8 cellular contexts compared by ENCODE assay signal in genomic region chr11:13962562-13963168, GRCh38. TPM values are rescaled to one million over a fixed set of nuclear protein-coding genes. Genes with fewer than 3 reads are reported as not detected.
DNase-seq lines count a peak whose midpoint lies in the region; ATAC-seq and TF ChIP-seq lines count a peak whose summit lies in the region.

Gene SPON1, plus strand, starts transcription at chr11:13962723. Its CDS starts 182 bp downstream, at chr11:13962905.

- H3K9me2 ChIP-seq in hepatocyte (replicated peaks; ENCODE audit: insufficient read depth) (no peaks in the 10 kb centered on the region), OCI-LY7 (ENCODE audit: insufficient read depth, low read length) (no peaks in the 10 kb centered on the region)

- no peak within 1 kb of the TSS for H2AFZ ChIP-seq in ACC112 (ENCODE audit: low read length, unreplicated experiment)
- H2AFZ ChIP-seq in hepatocyte: peak within 1 kb of the TSS; percentile 73
- no peak within 1 kb of the TSS for H2AFZ ChIP-seq in OCI-LY7 (ENCODE audit: low read length)

- intact Hi-C loops in sciatic nerve (cut with DNase I): no loop called here
- intact Hi-C loops in OCI-LY7 (cut with micrococcal nuclease; ENCODE audit: unreplicated experiment): no loop called here

- H3K9me3 ChIP-seq in hepatocyte (ENCODE audit: low read depth): no peaks in the 10 kb centered on the region
- no peaks in the 10 kb centered on the region for H3K9me3 ChIP-seq in OCI-LY7 (ENCODE audit: low read length)

- H3K9me3 Mint-ChIP-seq in activated naive CD8-positive, alpha-beta T cell treated with anti-CD3 and anti-CD28 coated beads, Interleukin-2, amount 50 U/mL, for 24 hours: no peaks in the 10 kb centered on the region

- H3K27me3 Mint-ChIP-seq in activated naive CD8-positive, alpha-beta T cell treated with anti-CD3 and anti-CD28 coated beads, Interleukin-2, amount 50 U/mL, for 24 hours: peaks cover 55% of the 10 kb centered on the region

- H3K4me3 ChIP-seq in ACC112 (ENCODE audit: low read depth, low read length) (peak within 1 kb of the TSS; percentile 45), hepatocyte (peak within 1 kb of the TSS; percentile 51), OCI-LY7 (ENCODE audit: low read depth, low read length, poor library complexity, severe bottlenecking) (no peak within 1 kb of the TSS)

- POLR2A ChIA-PET in OCI-LY7 (lab: Charles Lee): no interaction called here

- H4K20me1 ChIP-seq in hepatocyte (ENCODE audit: insufficient read depth, poor library complexity, severe bottlenecking) (no peaks in the 10 kb centered on the region), OCI-LY7 (ENCODE audit: insufficient read depth, low read length) (no peaks in the 10 kb centered on the region)

- TF ChIP-seq CTCF in hepatocyte (IDR thresholded peaks at IDR 0.05; ENCODE audit: poor library complexity) (no peak), OCI-LY7 (conservative IDR thresholded peaks at IDR 0.05; ENCODE audit: low read length) (no peak)

- no TSS peak for BruUV-seq in OCI-LY7 (replicated peaks; lab: Mats Ljungman, UMichigan)

- CTCF ChIA-PET in OCI-LY7 (lab: Charles Lee; ENCODE audit: unreplicated experiment): no interaction called here

- no peak within 1 kb of the TSS for H3K27ac ChIP-seq in ACC112 (ENCODE audit: low read depth, low read length)
- H3K27ac ChIP-seq in hepatocyte: peak within 1 kb of the TSS; percentile 76
- H3K27ac ChIP-seq in OCI-LY7 (ENCODE audit: low read depth, low read length, poor library complexity, severe bottlenecking): no peak within 1 kb of the TSS

- WGBS in hepatocyte (ENCODE audit: low lambda C conversion rate, missing lambda C conversion rate): under 1% methylated on average over 64 of the region's 74 CpGs

- no peak within 1 kb of the TSS for H3K27ac Mint-ChIP-seq in activated naive CD8-positive, alpha-beta T cell treated with anti-CD3 and anti-CD28 coated beads, Interleukin-2, amount 50 U/mL, for 24 hours

- peak; percentile 58 for ATAC-seq in activated naive CD8-positive, alpha-beta T cell treated with anti-CD3 and anti-CD28 coated beads, Interleukin-2, amount 50 U/mL, for 24 hours
- ATAC-seq in sciatic nerve: peak; percentile 71
- ATAC-seq in GM21381 (IDR thresholded peaks at IDR 0.05; ENCODE audit: unreplicated experiment): no peak

- H3K4me3 Mint-ChIP-seq in activated naive CD8-positive, alpha-beta T cell treated with anti-CD3 and anti-CD28 coated beads, Interleukin-2, amount 50 U/mL, for 24 hours: peak within 1 kb of the TSS; percentile 69

- H3K27me3 ChIP-seq in ACC112 (ENCODE audit: insufficient read depth, low read length) (peaks cover 98% of the 10 kb centered on the region), hepatocyte (peaks cover 32% of the 10 kb centered on the region)

- peak within 1 kb of the TSS; percentile 96 for H3K4me2 ChIP-seq in hepatocyte
- no peak within 1 kb of the TSS for H3K4me2 ChIP-seq in OCI-LY7 (ENCODE audit: low read length)

- H3K4me1 ChIP-seq in ACC112 (ENCODE audit: control insufficient read depth, insufficient read depth, low read length, unreplicated experiment) (peaks cover 3% of the 10 kb centered on the region), hepatocyte (ENCODE audit: insufficient read depth) (peaks cover 50% of the 10 kb centered on the region), OCI-LY7 (ENCODE audit: insufficient read depth, low read length, poor library complexity, severe bottlenecking) (peaks cover 9% of the 10 kb centered on the region)

- peaks cover 15% of the 10 kb centered on the region for H3K4me1 Mint-ChIP-seq in activated naive CD8-positive, alpha-beta T cell treated with anti-CD3 and anti-CD28 coated beads, Interleukin-2, amount 50 U/mL, for 24 hours

- H3K36me3 ChIP-seq in ACC112 (ENCODE audit: insufficient read depth, low read length): no peaks in the 10 kb centered on the region
- no peaks in the 10 kb centered on the region for H3K36me3 ChIP-seq in hepatocyte (replicated peaks; ENCODE audit: insufficient read depth, low read depth)
- H3K36me3 ChIP-seq in OCI-LY7 (ENCODE audit: insufficient read depth, low read length): no peaks in the 10 kb centered on the region

- H3K36me3 Mint-ChIP-seq in activated naive CD8-positive, alpha-beta T cell treated with anti-CD3 and anti-CD28 coated beads, Interleukin-2, amount 50 U/mL, for 24 hours (ENCODE audit: low read depth): no peaks in the 10 kb centered on the region

- H3K79me2 ChIP-seq in ACC112 (ENCODE audit: control insufficient read depth, insufficient read depth, low read length, unreplicated experiment) (no peaks in the 10 kb centered on the region), hepatocyte (peaks cover 28% of the 10 kb centered on the region), OCI-LY7 (ENCODE audit: insufficient read depth, low read depth, low read length) (no peaks in the 10 kb centered on the region)

- DNase-seq in NCI-H69 (lab: John Stamatoyannopoulos, UW): peak; percentile 83
- peak; percentile 53 for DNase-seq in activated naive CD8-positive, alpha-beta T cell treated with anti-CD3 and anti-CD28 coated beads, Interleukin-2, amount 50 U/mL, for 24 hours
- DNase-seq in hepatocyte (ENCODE audit: low spot score): peak; percentile 84
- DNase-seq in sciatic nerve (ENCODE audit: low spot score): no peak
- no peak for DNase-seq in OCI-LY7 (ENCODE audit: low spot score)
- DNase-seq in GDM1 (lab: John Stamatoyannopoulos, UW): no peak

RNA-seq across cellular contexts. Expression of gene SPON1, which starts in this region (rescaled TPM):
- total RNA-seq in hepatocyte (73.1 and 82.8 TPM in 2 replicates), sciatic nerve (3.2 TPM), OCI-LY7 (2022) (not detected in 2 replicates)
- 34.5 and 47.8 TPM in 2 replicates for polyA plus RNA-seq in hepatocyte
- total RNA-seq in OCI-LY7 (2014; rRNA removed; shearing (Covaris generic)): 0.03 and 0.38 TPM in 2 replicates

Comparison
In these comparisons a context has a peak if more than half of its experiments do, and no peak if none do; other contexts are left out.
1. RNA of gene SPON1 (total RNA-seq): 73.1 to 82.8 TPM in hepatocyte; 3.2 TPM in sciatic nerve (single experiment) and 0.03 to 0.38 TPM in OCI-LY7; every median in the first group is over 10 times any median in the second.
2. DNase-seq: peak in NCI-H69 (single experiment), activated naive CD8-positive, alpha-beta T cell treated with anti-CD3 and anti-CD28 coated beads, Interleukin-2, amount 50 U/mL, for 24 hours (single experiment) and hepatocyte (single experiment); none in sciatic nerve (single experiment), OCI-LY7 (single experiment) and GDM1 (single experiment).